Comparison of ENCODE assay signal across 7 cellular contexts in genomic region chr1:208101661-208102431, GRCh38.
DNase-seq lines count a peak whose midpoint lies in the region; ATAC-seq, FAIRE-seq and TF ChIP-seq lines count a peak whose summit lies in the region.

No MANE protein-coding gene starts in this region.

- DNase-seq in NCI-H187 (lab: John Stamatoyannopoulos, UW) (peak; percentile 34 to 63), SK-N-DZ (ENCODE audit: low spot score) (peak; percentile 45), left ventricle myocardium superior (peak; percentile 62), testis (peak; percentile 45), tibial artery (no peak), D721Med (ENCODE audit: insufficient read length, low spot score) (no peak)
- DNase-seq in stimulated activated CD4-positive, alpha-beta T cell treated with anti-CD3 and anti-CD28 coated beads, Interleukin-12 subunit alpha, Interleukin-12 subunit beta, amount 100 ng/mL, for 4 hours: no peak

- no peaks in the 10 kb centered on the region for H3K9me3 ChIP-seq in testis
- H3K9me3 ChIP-seq in tibial artery: no peaks in the 10 kb centered on the region

- TF ChIP-seq CTCF in testis (IDR thresholded peaks at IDR 0.05): no peak
- TF ChIP-seq CTCF in tibial artery (IDR thresholded peaks at IDR 0.05): no peak
- no peak for TF ChIP-seq CTCF in D721Med (IDR thresholded peaks at IDR 0.05; ENCODE audit: insufficient read depth, missing control alignments)

- H3K27me3 ChIP-seq in testis (no peaks in the 10 kb centered on the region), tibial artery (no peaks in the 10 kb centered on the region)

- H3K4me3 ChIP-seq in testis (no peak overlapping the region), tibial artery (no peak overlapping the region)

- no peak for FAIRE-seq in D721Med (lab: Jason Lieb, UNC)

- no peak for TF ChIP-seq POLR2A in testis (IDR thresholded peaks at IDR 0.05)

- no peaks in the 10 kb centered on the region for H3K36me3 ChIP-seq in testis (ENCODE audit: low read depth, missing control alignments)
- peaks cover 0 to 28% (median 10%) of the 10 kb centered on the region in 3 donors for H3K36me3 ChIP-seq in tibial artery

- H3K4me1 ChIP-seq in testis: peaks cover 14% of the 10 kb centered on the region
- peaks cover 0 to 7% (median 0%) of the 10 kb centered on the region in 4 donors for H3K4me1 ChIP-seq in tibial artery

- H3K27ac ChIP-seq in testis (no peak overlapping the region), tibial artery (no peak overlapping the region)

- WGBS in testis, 2 donors: 66 to 71% methylated on average over 11 of the region's 11 CpGs

- ATAC-seq in left ventricle myocardium superior: peak; percentile 80

- intact Hi-C loops in left ventricle myocardium superior (cut with micrococcal nuclease): no loop called here
- intact Hi-C loops in testis (cut with DNase I; ENCODE audit: low total_unique reads): no loop called here
- intact Hi-C loops in tibial artery (cut with DNase I; ENCODE audit: low total_unique reads): no loop called here

Comparison
In these comparisons a context has a peak if more than half of its experiments do, and no peak if none do; other contexts are left out.
1. DNase-seq: peak in NCI-H187 (2 of 2), SK-N-DZ (single experiment), left ventricle myocardium superior (single experiment) and testis (single experiment); none in tibial artery (0 of 2), stimulated activated CD4-positive, alpha-beta T cell treated with anti-CD3 and anti-CD28 coated beads, Interleukin-12 subunit alpha, Interleukin-12 subunit beta, amount 100 ng/mL, for 4 hours (single experiment) and D721Med (single experiment).